Comparison of ENCODE assay signal across 8 cellular contexts in the genomic region with DNA sequence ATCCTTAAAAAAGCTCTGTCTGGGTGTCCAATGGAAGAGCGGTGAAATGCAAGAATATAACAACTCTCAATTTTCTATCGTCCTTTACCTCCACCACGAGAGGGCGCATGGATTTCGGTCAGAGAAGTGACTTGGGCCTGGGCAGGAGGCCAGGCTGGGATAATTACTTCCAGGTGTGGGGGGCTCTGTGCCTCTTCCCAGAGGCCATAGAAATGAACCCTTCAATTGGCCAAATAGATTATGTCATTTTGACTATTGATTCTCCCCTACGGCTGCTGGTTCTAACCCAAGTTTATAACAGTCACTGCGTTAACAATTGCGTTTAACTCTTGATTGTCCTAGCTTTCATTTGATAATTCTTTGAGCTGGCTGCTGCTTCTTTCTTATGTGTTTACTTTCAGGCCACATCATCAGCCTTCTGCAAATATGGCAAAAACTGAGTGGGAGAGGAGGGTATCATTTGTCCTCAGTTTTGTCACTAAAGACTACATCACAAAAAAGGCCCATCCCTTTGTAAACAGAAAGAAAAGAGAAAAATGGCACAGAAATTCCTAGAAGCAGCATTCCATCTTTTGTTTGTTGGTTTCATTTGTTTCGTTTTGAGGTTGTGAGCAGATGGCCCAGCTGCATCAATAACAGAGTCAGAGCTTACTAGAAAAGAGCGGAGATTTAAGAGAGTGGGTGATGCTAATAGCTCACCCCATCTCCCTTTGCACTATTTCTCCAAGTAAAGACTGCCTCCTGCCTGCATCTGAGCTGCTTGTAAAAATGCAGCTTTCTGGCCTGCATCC. TPM values are rescaled to one million over a fixed set of nuclear protein-coding genes. Genes with fewer than 3 reads are reported as not detected.
DNase-seq lines count a peak whose midpoint lies in the region; ATAC-seq and TF ChIP-seq lines count a peak whose summit lies in the region.

No MANE protein-coding gene starts in this region.

- H3K4me1 Mint-ChIP-seq in CD14-positive monocyte = no peaks in the 10 kb centered on the region

- peaks cover 0 to 3% (median 2%) of the 10 kb centered on the region in 3 donors for H3K27me3 Mint-ChIP-seq in CD14-positive monocyte (ENCODE audit: low read depth in 3 of 3)

- H3K27me3 ChIP-seq in kidney epithelial cell (ENCODE audit: control insufficient read depth, insufficient read depth, low read length) = no peaks in the 10 kb centered on the region

- intact Hi-C loops in CD14-positive monocyte (cut with micrococcal nuclease) = loop anchor here (2.0 to 10.0 kb wide), 3 partner anchors 55 to 122 kb away; no protein-coding TSS in a partner anchor

- POLR2A ChIA-PET in HEK293T (lab: Yijun Ruan, JAX) = interaction anchor here (1.0 to 2.1 kb wide), 4 partner anchors 22 to 100 kb away, joined by 3 to 9 read pairs (median 4); a partner anchor contains a TSS

- no peaks in the 10 kb centered on the region for H3K9me3 Mint-ChIP-seq in CD14-positive monocyte

- H3K36me3 ChIP-seq in kidney epithelial cell (ENCODE audit: control insufficient read depth, insufficient read depth, low read length) = no peaks in the 10 kb centered on the region

- no peak overlapping the region for H3K27ac Mint-ChIP-seq in CD14-positive monocyte

- H3K4me3 ChIP-seq in cardiac fibroblast (replicated peaks in 1 of 2; ENCODE audit: low read depth in 2 of 2, low read length in 2 of 2) = no peak overlapping the region
- no peak overlapping the region for H3K4me3 ChIP-seq in kidney epithelial cell (ENCODE audit: low read depth, low read length)

- no peak for ATAC-seq in GM21576 (IDR thresholded peaks at IDR 0.05; ENCODE audit: unreplicated experiment)

- TF ChIP-seq CTCF in CD14-positive monocyte (IDR thresholded peaks at IDR 0.05) (peak; percentile 90), cardiac fibroblast (IDR thresholded peaks at IDR 0.05; ENCODE audit: low read depth, low read length) (peak; percentile 65), kidney epithelial cell (IDR thresholded peaks at IDR 0.05; ENCODE audit: insufficient read depth, low read length, poor library complexity, severe bottlenecking) (peak; percentile 73)

- peak; percentile 72 for DNase-seq in CD14-positive monocyte (ENCODE audit: low spot score)
- peak; percentile 78 for DNase-seq in HEK293T (ENCODE audit: extremely low spot score)
- peak; percentile 89 for DNase-seq in NCI-H2227 (lab: John Stamatoyannopoulos, UW; ENCODE audit: unreplicated experiment)
- peak; percentile 29 to 65 (median 40) for DNase-seq in activated CD4-positive, CD25-positive, alpha-beta regulatory T cell (lab: John Stamatoyannopoulos, UW)
- peak; percentile 89 to 90 for DNase-seq in cardiac fibroblast (ENCODE audit: low read depth in 2 of 2)
- DNase-seq in kidney epithelial cell (ENCODE audit: low read depth) = peak; percentile 25
- DNase-seq in stimulated activated CD4-positive, alpha-beta T cell treated with anti-CD3 and anti-CD28 coated beads, Interleukin-1b, Interleukin-23, amount 100 ng/mL, for 4 hours (ENCODE audit: low read depth in 2 of 2) = peak; percentile 58 to 67

- H3K4me3 Mint-ChIP-seq in CD14-positive monocyte = no peak overlapping the region

- no peaks in the 10 kb centered on the region for H3K36me3 Mint-ChIP-seq in CD14-positive monocyte

- CTCF ChIA-PET in HEK293T (lab: Yijun Ruan, JAX) = interaction anchor here (0.6 to 5.7 kb wide), 10 partner anchors 9 to 123 kb away, joined by 3 to 70 read pairs (median 3); no protein-coding TSS in a partner anchor

TF ChIP-seq in HEK293T, 16 proteins besides CTCF, POLR2A, EP300 and RAD21:
- no peak for TF ChIP-seq TARDBP (IDR thresholded peaks at IDR 0.05)
- TF ChIP-seq L3MBTL2 (conservative IDR thresholded peaks at IDR 0.05) = no peak
TF ChIP-seq in HEK293T: peak in this region for 0.

RNA-seq across cellular contexts. Expression of a gene that starts 45.4 kb away (rescaled TPM):
- 10 to 100 TPM; 62.3 to 81.8 TPM for polyA plus RNA-seq in CD14-positive monocyte
- total RNA-seq in kidney epithelial cell = 73.0 and 76.3 TPM in 2 replicates

Comparison
In these comparisons a context has a peak if more than half of its experiments do, and no peak if none do; other contexts are left out.
1. DNase-seq: peak in every context shown above with its lines; median percentile 90 in cardiac fibroblast; 89 in NCI-H2227; 78 in HEK293T; 72 in CD14-positive monocyte; 62 in stimulated activated CD4-positive, alpha-beta T cell treated with anti-CD3 and anti-CD28 coated beads, Interleukin-1b, Interleukin-23, amount 100 ng/mL, for 4 hours; 40 in activated CD4-positive, CD25-positive, alpha-beta regulatory T cell; 25 in kidney epithelial cell.